In genomic region chrX:142089193-142089592, GRCh38 we compare ENCODE assay signal across 10 cellular contexts.
DNase-seq lines count a peak whose midpoint lies in the region; ATAC-seq, FAIRE-seq and TF ChIP-seq lines count a peak whose summit lies in the region.
"Had no signal": no experiment of that assay in that cellular context is flagged by ENCODE, and none has a peak within 500 bp of the region (broad histone marks: within the 10 kb centered on the region; RNA-seq: fewer than 3 reads in every experiment).

No MANE protein-coding gene starts in this region.

- in situ Hi-C loops in SK-MEL-5 (cut with HindIII; ENCODE audit: low pct_unique_long_range_greater_than_20kb, low sequenced_read_pairs): no loop called here

- no peak for FAIRE-seq in urothelium cell line (lab: Jason Lieb, UNC)

- peak; percentile 35 for TF ChIP-seq CTCF in cardiac muscle cell (IDR thresholded peaks at IDR 0.05; ENCODE audit: low read depth, low read length)
- no peak for TF ChIP-seq CTCF in BE2C (IDR thresholded peaks at IDR 0.05; ENCODE audit: low read depth, low read length)

- H3K9me3 ChIP-seq in cardiac muscle cell (ENCODE audit: low read depth) (peaks cover 2% of the 10 kb centered on the region), BE2C (no peaks in the 10 kb centered on the region)

- H3K27ac ChIP-seq in cardiac muscle cell: no peak overlapping the region

- ATAC-seq in left cardiac atrium (no peak), HG02759 (IDR thresholded peaks at IDR 0.05; ENCODE audit: unreplicated experiment) (no peak)

- H3K4me1 ChIP-seq in cardiac muscle cell (ENCODE audit: low read depth) (no peaks in the 10 kb centered on the region), BE2C (no peaks in the 10 kb centered on the region)

- H3K27me3 ChIP-seq in cardiac muscle cell: no peaks in the 10 kb centered on the region
- no peaks in the 10 kb centered on the region for H3K27me3 ChIP-seq in BE2C

- H3K36me3 ChIP-seq in cardiac muscle cell (no peaks in the 10 kb centered on the region), BE2C (no peaks in the 10 kb centered on the region)

- H3K4me3 ChIP-seq in cardiac muscle cell: no peak overlapping the region
- no peak overlapping the region for H3K4me3 ChIP-seq in BE2C (ENCODE audit: low read depth, low read length)

- intact Hi-C loops in left cardiac atrium (cut with DNase I): no loop called here

- DNase-seq in cardiac muscle cell (ENCODE audit: low read depth in 1 of 2, low spot score in 1 of 2) (peak; percentile 4 to 41), left cardiac atrium (no peak), SK-MEL-5 (ENCODE audit: low read depth, low spot score) (peak; percentile 43), glomerular endothelial cell (ENCODE audit: extremely low read depth, low read depth, low spot score) (peak; percentile 2), urothelium cell line (ENCODE audit: low spot score) (peak; percentile 0), NCI-H526 treated with DMSO at 0.1 percent for 48 hours (lab: John Stamatoyannopoulos, UW) (no peak), BE2C (no peak)
- DNase-seq: COR-L47, NCI-H524 treated with DMSO at 0.1 percent for 48 hours had no signal

Comparison
In these comparisons a context has a peak if more than half of its experiments do, and no peak if none do; other contexts are left out.
1. DNase-seq: peak in cardiac muscle cell (2 of 2), SK-MEL-5 (single experiment), glomerular endothelial cell (single experiment) and urothelium cell line (single experiment); none in left cardiac atrium (single experiment), NCI-H526 treated with DMSO at 0.1 percent for 48 hours (single experiment) and BE2C (single experiment).